In genomic region chr15:58957101-58957973, GRCh38 we compare ENCODE assay signal across 8 cellular contexts. TPM values are rescaled to one million over a fixed set of nuclear protein-coding genes. Genes with fewer than 3 reads are reported as not detected.
DNase-seq lines count a peak whose midpoint lies in the region; ATAC-seq, FAIRE-seq and TF ChIP-seq lines count a peak whose summit lies in the region.

No MANE protein-coding gene starts in this region.

- no peak overlapping the region for H3K4me3 ChIP-seq in right lobe of liver

- peak; percentile 95 for FAIRE-seq in GM12891 (lab: Jason Lieb, UNC)

- H3K4me1 Mint-ChIP-seq in chondrocyte (ENCODE audit: low read depth) = peaks cover 3% of the 10 kb centered on the region

- H3K36me3 ChIP-seq in right lobe of liver = no peaks in the 10 kb centered on the region

- H3K9me3 Mint-ChIP-seq in chondrocyte (ENCODE audit: low read depth) = no peaks in the 10 kb centered on the region

- no peak overlapping the region for H3K27ac Mint-ChIP-seq in chondrocyte (ENCODE audit: unreplicated experiment)

- H3K27ac ChIP-seq in right lobe of liver = no peak overlapping the region

- no peak for TF ChIP-seq POLR2A in GM12891 (IDR thresholded peaks at IDR 0.05; ENCODE audit: low read depth, low read length)
- no peak for TF ChIP-seq POLR2A in right lobe of liver (IDR thresholded peaks at IDR 0.05)
- no peak for TF ChIP-seq POLR2A in GM18505 (IDR thresholded peaks at IDR 0.05; ENCODE audit: borderline replicate concordance, extremely low read depth, insufficient read depth, insufficient read length)

- no peaks in the 10 kb centered on the region for H3K27me3 ChIP-seq in right lobe of liver

- H3K36me3 Mint-ChIP-seq in chondrocyte (ENCODE audit: low read depth) = no peaks in the 10 kb centered on the region

- TF ChIP-seq CTCF in chondrocyte (IDR thresholded peaks at IDR 0.05) (peak; percentile 92), right lobe of liver (IDR thresholded peaks at IDR 0.05) (peak; percentile 70 to 84 (median 78))

- H3K27me3 Mint-ChIP-seq in chondrocyte (ENCODE audit: low read depth) = no peaks in the 10 kb centered on the region

- DNase-seq in GM12891 (ENCODE audit: insufficient read length, low spot score) = peak; percentile 30
- peak; percentile 48 for DNase-seq in NCI-H510A treated with DMSO at 0.1 percent for 48 hours (lab: John Stamatoyannopoulos, UW)
- DNase-seq in activated CD4-positive, CD25-positive, alpha-beta regulatory T cell treated with anti-CD3 and anti-CD28 coated beads, Interleukin-2, amount 50 U/mL, for 72 hours = peak; percentile 46
- DNase-seq in chondrocyte (ENCODE audit: low spot score) = no peak
- DNase-seq in right lobe of liver = peak in 1 of 3 donors; percentile 54
- peak; percentile 8 to 39 for DNase-seq in stimulated activated CD8-positive, alpha-beta memory T cell treated with anti-CD3 and anti-CD28 coated beads, Interleukin-2, amount 100 ng/mL, for 1 hour (ENCODE audit: low read depth in 2 of 2)

- H3K9me3 ChIP-seq in right lobe of liver = no peaks in the 10 kb centered on the region

- peak; percentile 70 for ATAC-seq in HG03280 (IDR thresholded peaks at IDR 0.05; ENCODE audit: unreplicated experiment)
- ATAC-seq in right lobe of liver = peak; percentile 89 to 95 (median 90)
- no peak for ATAC-seq in GM18505 (IDR thresholded peaks at IDR 0.05; ENCODE audit: unreplicated experiment)

- H3K4me3 Mint-ChIP-seq in chondrocyte (ENCODE audit: unreplicated experiment) = no peak overlapping the region

- no peaks in the 10 kb centered on the region for H3K4me1 ChIP-seq in right lobe of liver

- WGBS in right lobe of liver (ENCODE audit: insufficient coverage, low coverage, low lambda C conversion rate, missing lambda C conversion rate) = 4% methylated on average over 5 of the region's 8 CpGs

- intact Hi-C loops in right lobe of liver (cut with DNase I) = no loop called here

TF ChIP-seq in GM12891, 5 proteins besides CTCF, POLR2A, EP300 and RAD21:
- TF ChIP-seq SPI1 (IDR thresholded peaks at IDR 0.05; ENCODE audit: low read depth, low read length) = no peak
- TF ChIP-seq PAX5 (IDR thresholded peaks at IDR 0.05; ENCODE audit: insufficient read depth, low read length, severe bottlenecking) = no peak
- no peak for TF ChIP-seq POLR2AphosphoS5 (IDR thresholded peaks at IDR 0.05; ENCODE audit: low read depth, low read length)
- no peak for TF ChIP-seq POU2F2 (IDR thresholded peaks at IDR 0.05; ENCODE audit: low read depth, low read length)
- no peak for TF ChIP-seq TAF1 (IDR thresholded peaks at IDR 0.05; ENCODE audit: low read depth, low read length)
TF ChIP-seq in GM12891: peak in this region for 0.

RNA-seq across cellular contexts. Expression of gene SLTM, which starts 23.9 kb away (rescaled TPM):
- polyA plus RNA-seq in GM12891 (2012; ENCODE audit: low read depth, missing spikeins) = 61.6 TPM
- total RNA-seq in chondrocyte = 53.9 to 71.7 TPM (median 70.4 TPM) in 3 replicates
- 10 to 100 TPM; 27.7 to 39.4 (median 30.2) TPM for total RNA-seq in right lobe of liver

RNA-seq across cellular contexts. Expression of gene RNF111, which starts 30.1 kb away (rescaled TPM):
- polyA plus RNA-seq in GM12891 (2012; ENCODE audit: low read depth, missing spikeins) = 7.7 TPM
- total RNA-seq in chondrocyte = 25.8 to 31.1 TPM (median 27.1 TPM) in 3 replicates
- total RNA-seq in right lobe of liver = 10 to 100 TPM in 4 of 6 experiments, 1 to 10 TPM in 2; 7.3 to 19.1 (median 13.4) TPM
